Comparison of ENCODE assay signal across 1 cellular context in the genomic region with DNA sequence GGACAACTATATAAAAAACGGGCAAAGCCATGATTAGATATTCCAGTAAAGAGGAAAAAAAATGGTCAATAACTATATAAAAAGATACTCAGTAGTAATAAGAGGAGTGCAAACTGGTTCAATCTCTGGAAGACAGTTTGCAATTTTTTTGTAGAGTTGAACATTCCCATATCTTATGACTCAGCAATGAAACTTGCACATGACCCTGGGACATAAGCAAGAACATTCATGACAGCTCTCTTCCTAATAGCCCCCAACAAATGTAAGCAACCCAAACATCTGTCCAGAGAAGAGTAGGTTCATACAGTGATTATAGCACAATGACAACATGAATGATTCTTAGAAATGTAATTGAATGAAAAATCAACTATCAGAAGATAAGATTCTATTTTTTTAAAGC.
TF ChIP-seq lines count a peak whose summit lies in the region.

No MANE protein-coding gene starts in this region.

TF ChIP-seq in endothelial cell of umbilical vein, 7 proteins besides CTCF, POLR2A, EP300 and RAD21 (continued from another document):
- TF ChIP-seq JUN (IDR thresholded peaks at IDR 0.05; ENCODE audit: borderline replicate concordance, insufficient read depth, insufficient read length, low read depth): no peak
- no peak for TF ChIP-seq GATA2 (IDR thresholded peaks at IDR 0.05; ENCODE audit: insufficient read depth, insufficient read length, low read depth, low read length)
- no peak for TF ChIP-seq EZH2 (IDR thresholded peaks at IDR 0.05; ENCODE audit: borderline replicate concordance, low read depth, low read length, severe bottlenecking)
- TF ChIP-seq FOS (IDR thresholded peaks at IDR 0.05; ENCODE audit: borderline replicate concordance, insufficient read depth, low read length): no peak
